Comparison of ENCODE assay signal across 1 cellular context in the genomic region with DNA sequence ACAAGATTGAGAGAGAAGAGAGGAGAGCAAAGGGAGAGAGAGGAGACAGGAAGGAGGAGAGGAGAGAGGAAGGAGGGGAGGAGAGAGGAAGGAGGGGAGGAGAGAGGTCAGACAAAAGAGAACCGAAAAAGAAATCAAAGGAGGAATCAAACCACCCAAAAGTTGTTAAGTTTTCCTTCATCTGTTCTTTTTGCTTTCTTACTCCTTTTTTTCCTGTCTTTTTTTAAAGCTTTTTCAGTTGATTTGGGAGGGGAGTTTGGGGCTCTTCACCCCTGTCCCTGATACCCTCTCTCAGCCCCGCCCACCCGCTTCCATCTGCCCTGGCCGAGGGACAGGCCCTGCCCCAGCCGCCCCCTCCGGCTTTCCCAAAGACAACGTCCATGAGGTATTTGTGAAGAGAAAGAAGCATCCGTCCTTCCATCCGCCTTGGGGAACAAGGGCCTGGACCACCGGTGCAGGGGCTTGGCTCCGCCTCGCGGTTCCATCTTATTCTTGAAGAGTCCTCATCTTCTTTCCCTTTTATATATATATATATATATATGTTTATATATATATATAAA.
TF ChIP-seq lines count a peak whose summit lies in the region.

No MANE protein-coding gene starts in this region.

TF ChIP-seq in GM23338, 12 proteins besides CTCF, POLR2A, EP300 and RAD21 (continued from another document):
- no peak for TF ChIP-seq ZNF462 (CRISPR knock-in tag; IDR thresholded peaks at IDR 0.05)
- no peak for TF ChIP-seq EZH2 (IDR thresholded peaks at IDR 0.05; ENCODE audit: low read depth, unreplicated experiment)
- TF ChIP-seq NANOG (IDR thresholded peaks at IDR 0.05; ENCODE audit: borderline replicate concordance), result no peak
- TF ChIP-seq STAT1 (IDR thresholded peaks at IDR 0.05; ENCODE audit: unreplicated experiment), result no peak
- no peak for TF ChIP-seq REST (IDR thresholded peaks at IDR 0.05; ENCODE audit: unreplicated experiment)
